Comparison of ENCODE assay signal across 20 cellular contexts in the genomic region with DNA sequence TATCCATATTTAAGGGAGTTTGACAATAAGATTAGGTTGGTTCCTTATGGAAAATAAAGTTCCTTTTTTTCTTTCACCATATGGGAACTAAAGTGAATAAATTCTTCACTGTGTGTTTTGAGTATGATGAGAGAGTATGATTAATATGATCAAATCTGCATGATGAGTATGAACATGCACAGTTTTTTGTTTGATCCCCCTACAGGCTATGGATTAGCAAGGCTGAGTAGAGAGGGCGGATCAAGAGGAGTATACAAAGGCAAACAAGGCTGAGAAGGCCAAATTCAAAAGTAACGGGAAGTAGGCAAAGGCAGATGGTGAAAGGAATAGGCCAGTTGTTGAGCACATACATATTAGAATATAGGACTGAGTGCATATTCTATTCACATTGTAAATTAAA.
DNase-seq lines count a peak whose midpoint lies in the region; ATAC-seq, FAIRE-seq and TF ChIP-seq lines count a peak whose summit lies in the region.
"Had no signal": no experiment of that assay in that cellular context is flagged by ENCODE, and none has a peak within 500 bp of the region (broad histone marks: within the 10 kb centered on the region; RNA-seq: fewer than 3 reads in every experiment).

No MANE protein-coding gene starts in this region.

- no peak overlapping the region for H3K27ac Mint-ChIP-seq in activated CD8-positive, alpha-beta T cell treated with anti-CD3 and anti-CD28 coated beads for 36 hours
- H3K27ac Mint-ChIP-seq: CD4-positive, CD25-positive, alpha-beta regulatory T cell; CD8-positive, alpha-beta T cell had no signal

- H3K27me3 ChIP-seq in bronchial epithelial cell (ENCODE audit: control insufficient read depth, insufficient read depth, low read length) (no peaks in the 10 kb centered on the region), HepG2 (ENCODE audit: control insufficient read depth in 1 of 2, insufficient read depth in 2 of 2, low read length in 2 of 2) (no peaks in the 10 kb centered on the region), gastrocnemius medialis (no peaks in the 10 kb centered on the region)

- H3K4me2 ChIP-seq in HepG2 (ENCODE audit: low read depth, low read length): no peak overlapping the region

- no peak for TF ChIP-seq RAD21 in HepG2 (CRISPR knock-in tag; IDR thresholded peaks at IDR 0.05)

- no peaks in the 10 kb centered on the region for H4K20me1 ChIP-seq in HepG2 (ENCODE audit: insufficient read depth, low read length)

- H3K4me3 Mint-ChIP-seq in activated CD8-positive, alpha-beta T cell treated with anti-CD3 and anti-CD28 coated beads for 36 hours: no peak overlapping the region
- H3K4me3 Mint-ChIP-seq: CD4-positive, CD25-positive, alpha-beta regulatory T cell; CD8-positive, alpha-beta T cell had no signal

- H3K36me3 ChIP-seq in bronchial epithelial cell (ENCODE audit: control insufficient read depth, insufficient read depth, low read length) (no peaks in the 10 kb centered on the region), HepG2 (replicated peaks in 1 of 2; ENCODE audit: control insufficient read depth in 1 of 2, insufficient read depth in 2 of 2, low read length in 2 of 2) (no peaks in the 10 kb centered on the region), gastrocnemius medialis (no peaks in the 10 kb centered on the region)

- no peak overlapping the region for H2AFZ ChIP-seq in HepG2 (ENCODE audit: low read length)
- H2AFZ ChIP-seq: GM23248 had no signal

- no peak overlapping the region for H3K9ac ChIP-seq in HepG2 (ENCODE audit: insufficient read depth, low read depth, low read length)
- H3K9ac ChIP-seq: GM23248 had no signal

- DNase-seq in LNCaP clone FGC (ENCODE audit: low read depth) (peak; percentile 3), bronchial epithelial cell (ENCODE audit: low read depth) (peak; percentile 2), HepG2 (ENCODE audit: low spot score) (no peak), gastrocnemius medialis (no peak)
- DNase-seq in activated CD8-positive, alpha-beta T cell treated with anti-CD3 and anti-CD28 coated beads for 36 hours: no peak
- DNase-seq: C1 segment of cervical spinal cord; Caco-2; CD4-positive, CD25-positive, alpha-beta regulatory T cell; CD8-positive, alpha-beta T cell; DMS153; DND-41; GM23248; H7; HCEC 1CT had no signal

- in situ Hi-C loops in HepG2 (cut with HindIII; ENCODE audit: extremely low pct_ligation_motif_present, low pct_unique_long_range_greater_than_20kb): no loop called here
- in situ Hi-C loops in gastrocnemius medialis (cut with MboI; ENCODE audit: low sequenced_read_pairs in 4 of 4): no loop called here

- no peaks in the 10 kb centered on the region for H3K36me3 Mint-ChIP-seq in activated CD8-positive, alpha-beta T cell treated with anti-CD3 and anti-CD28 coated beads for 36 hours (ENCODE audit: low read depth)
- H3K36me3 Mint-ChIP-seq: CD4-positive, CD25-positive, alpha-beta regulatory T cell; CD8-positive, alpha-beta T cell had no signal

- no peak for TF ChIP-seq CTCF in 22Rv1 (IDR thresholded peaks at IDR 0.05)
- no peak for TF ChIP-seq CTCF in LNCaP clone FGC (IDR thresholded peaks at IDR 0.05; ENCODE audit: control insufficient read depth, extremely low read depth, insufficient read depth)
- TF ChIP-seq CTCF in bronchial epithelial cell (IDR thresholded peaks at IDR 0.05; ENCODE audit: insufficient read depth, low read length, severe bottlenecking): no peak
- TF ChIP-seq CTCF in HepG2 (CRISPR knock-in tag; IDR thresholded peaks at IDR 0.05): no peak
- no peak for TF ChIP-seq CTCF in activated CD8-positive, alpha-beta T cell treated with anti-CD3 and anti-CD28 coated beads for 36 hours (IDR thresholded peaks at IDR 0.05)
- no peak for TF ChIP-seq CTCF in gastrocnemius medialis (IDR thresholded peaks at IDR 0.05 in 4 of 5, conservative IDR thresholded peaks at IDR 0.05 in 1 of 5)

- peaks cover 7% of the 10 kb centered on the region for H3K9me3 Mint-ChIP-seq in activated CD8-positive, alpha-beta T cell treated with anti-CD3 and anti-CD28 coated beads for 36 hours

- intact Hi-C loops in HepG2 (cut with micrococcal nuclease; ENCODE audit: unreplicated experiment): no loop called here
- intact Hi-C loops in activated CD8-positive, alpha-beta T cell treated with anti-CD3 and anti-CD28 coated beads for 36 hours (cut with micrococcal nuclease): no loop called here
- intact Hi-C loops in gastrocnemius medialis (cut with DNase I; ENCODE audit: low total_unique reads): no loop called here

- H3K79me2 ChIP-seq in HepG2 (ENCODE audit: insufficient read depth, low read length): no peaks in the 10 kb centered on the region

- POLR2A ChIA-PET in HepG2 (lab: Yijun Ruan, JAX): no interaction called here
- POLR2A ChIA-PET in activated CD8-positive, alpha-beta T cell treated with anti-CD3 and anti-CD28 coated beads for 36 hours (lab: Charles Lee): no interaction called here

- H3K9me3 ChIP-seq in HepG2 (ENCODE audit: low read length): no peaks in the 10 kb centered on the region
- H3K9me3 ChIP-seq in gastrocnemius medialis: no peaks in the 10 kb centered on the region
- H3K9me3 ChIP-seq: Caco-2 had no signal

- no peaks in the 10 kb centered on the region for H3K27me3 Mint-ChIP-seq in activated CD8-positive, alpha-beta T cell treated with anti-CD3 and anti-CD28 coated beads for 36 hours
- H3K27me3 Mint-ChIP-seq: CD4-positive, CD25-positive, alpha-beta regulatory T cell had no signal

- H3K4me3 ChIP-seq in LNCaP clone FGC (ENCODE audit: low read depth, low read length) (no peak overlapping the region), bronchial epithelial cell (ENCODE audit: low read depth, low read length) (no peak overlapping the region), HepG2 (replicated peaks in 1 of 3; ENCODE audit: insufficient read depth in 1 of 3, low read depth in 2 of 3, low read length in 3 of 3) (no peak overlapping the region), gastrocnemius medialis (no peak overlapping the region)
- H3K4me3 ChIP-seq: GM23248 had no signal

- CTCF ChIA-PET in HepG2 (lab: Yijun Ruan, JAX; ENCODE audit: low intra/inter-chr PET ratio, low total read pairs): no interaction called here
- CTCF ChIA-PET in activated CD8-positive, alpha-beta T cell treated with anti-CD3 and anti-CD28 coated beads for 36 hours (lab: Charles Lee): no interaction called here

- no peak for FAIRE-seq in bronchial epithelial cell (lab: Jason Lieb, UNC)
- FAIRE-seq in HepG2 (lab: Jason Lieb, UNC): no peak
- FAIRE-seq: G401.6, GM12892, GM19239, H1 had no signal

- TF ChIP-seq POLR2A in HepG2 (IDR thresholded peaks at IDR 0.05; ENCODE audit: insufficient read depth in 1 of 2, low read depth in 2 of 2, low read length in 2 of 2): no peak
- no peak for TF ChIP-seq POLR2A in gastrocnemius medialis (IDR thresholded peaks at IDR 0.05)

- H3K27ac ChIP-seq in 22Rv1 (peak overlapping the region; percentile 62), HepG2 (ENCODE audit: extremely low read length, insufficient read depth, low read length) (no peak overlapping the region), gastrocnemius medialis (no peak overlapping the region)
- H3K27ac ChIP-seq: GM23248 had no signal

- H3K4me1 ChIP-seq in HepG2 (ENCODE audit: insufficient read depth, low read length) (no peaks in the 10 kb centered on the region), gastrocnemius medialis (no peaks in the 10 kb centered on the region)
- H3K4me1 ChIP-seq: Caco-2 had no signal

- no peak for TF ChIP-seq EP300 in HepG2 (IDR thresholded peaks at IDR 0.05; ENCODE audit: low read depth in 2 of 2, low read length in 2 of 2)
- no peak for TF ChIP-seq EP300 in HepG2 (CRISPR knock-in tag; IDR thresholded peaks at IDR 0.05; ENCODE audit: borderline replicate concordance)

- 10% methylated on average over 2 of the region's 2 CpGs for WGBS in HepG2 (ENCODE audit: low lambda C conversion rate)

- BruUV-seq in HepG2 (replicated peaks; lab: Mats Ljungman, UMichigan): no TSS peak

- ATAC-seq in HepG2: no peak
- ATAC-seq in activated CD8-positive, alpha-beta T cell treated with anti-CD3 and anti-CD28 coated beads for 36 hours: no peak
- no peak for ATAC-seq in gastrocnemius medialis
- ATAC-seq in GM18858 (IDR thresholded peaks at IDR 0.05; ENCODE audit: unreplicated experiment): no peak
- ATAC-seq: CD8-positive, alpha-beta T cell had no signal

- no peaks in the 10 kb centered on the region for H3K4me1 Mint-ChIP-seq in activated CD8-positive, alpha-beta T cell treated with anti-CD3 and anti-CD28 coated beads for 36 hours (ENCODE audit: low read depth)
- H3K4me1 Mint-ChIP-seq: CD4-positive, CD25-positive, alpha-beta regulatory T cell had no signal

TF ChIP-seq in HepG2, 621 proteins besides CTCF, POLR2A, EP300 and RAD21:
- peak; percentile 21; the same call in 1 of the 2 replicates for TF ChIP-seq ZNF12 (CRISPR knock-in tag; IDR thresholded peaks at IDR 0.05)
- TF ChIP-seq ZNF569 (CRISPR knock-in tag; IDR thresholded peaks at IDR 0.05; ENCODE audit: borderline replicate concordance): no peak

Comparison
In these comparisons a context has a peak if more than half of its experiments do, and no peak if none do; other contexts are left out.
1. DNase-seq: peak in LNCaP clone FGC (single experiment) and bronchial epithelial cell (single experiment); none in HepG2 (single experiment), activated CD8-positive, alpha-beta T cell treated with anti-CD3 and anti-CD28 coated beads for 36 hours (single experiment) and gastrocnemius medialis (0 of 2).